In genomic region chr1:235648954-235649721, GRCh38 we compare ENCODE assay signal across 8 cellular contexts. TPM values are rescaled to one million over a fixed set of nuclear protein-coding genes. Genes with fewer than 3 reads are reported as not detected.
DNase-seq lines count a peak whose midpoint lies in the region; ATAC-seq and TF ChIP-seq lines count a peak whose summit lies in the region.

No MANE protein-coding gene starts in this region.

- no peak for TF ChIP-seq CTCF in brain microvascular endothelial cell (IDR thresholded peaks at IDR 0.05; ENCODE audit: low read depth, low read length, missing control alignments)

- H3K4me3 ChIP-seq in brain microvascular endothelial cell (ENCODE audit: low read depth, low read length): peak overlapping the region; percentile 48

- DNase-seq in 8988T: peak; percentile 70
- peak; percentile 49 for DNase-seq in HT-29 (ENCODE audit: low spot score)
- peak; percentile 61 for DNase-seq in T1000 (lab: John Stamatoyannopoulos, UW)
- DNase-seq in brain microvascular endothelial cell: peak; percentile 54
- DNase-seq in iPS-NIHi11 (ENCODE audit: low spot score): peak; percentile 79
- DNase-seq in stimulated activated CD4-positive, alpha-beta T cell treated with anti-CD3 and anti-CD28 coated beads, Interleukin-12 subunit alpha, Interleukin-12 subunit beta, amount 100 ng/mL, for 24 hours (ENCODE audit: low read depth in 2 of 2): peak; percentile 17 to 45
- no peak for DNase-seq in KG1 (lab: John Stamatoyannopoulos, UW)

- peak; percentile 65 for ATAC-seq in GM18498 (IDR thresholded peaks at IDR 0.05; ENCODE audit: unreplicated experiment)

- in situ Hi-C loops in brain microvascular endothelial cell (cut with HindIII; ENCODE audit: low pct_ligation_motif_present, low sequenced_read_pairs): no loop called here

- H3K27ac ChIP-seq in brain microvascular endothelial cell: no peak overlapping the region

- no peaks in the 10 kb centered on the region for H3K36me3 ChIP-seq in brain microvascular endothelial cell (replicated peaks)

- peaks cover 4% of the 10 kb centered on the region for H3K27me3 ChIP-seq in brain microvascular endothelial cell (replicated peaks)

RNA-seq across cellular contexts. Expression of gene GNG4, which starts 0.4 kb away (rescaled TPM):
- total RNA-seq in HT-29 (2014; rRNA removed; shearing (Covaris generic)): 0.13 TPM in 1 of 2 replicates, not detected in the other
